Comparison of ENCODE assay signal across 24 cellular contexts in the genomic region with DNA sequence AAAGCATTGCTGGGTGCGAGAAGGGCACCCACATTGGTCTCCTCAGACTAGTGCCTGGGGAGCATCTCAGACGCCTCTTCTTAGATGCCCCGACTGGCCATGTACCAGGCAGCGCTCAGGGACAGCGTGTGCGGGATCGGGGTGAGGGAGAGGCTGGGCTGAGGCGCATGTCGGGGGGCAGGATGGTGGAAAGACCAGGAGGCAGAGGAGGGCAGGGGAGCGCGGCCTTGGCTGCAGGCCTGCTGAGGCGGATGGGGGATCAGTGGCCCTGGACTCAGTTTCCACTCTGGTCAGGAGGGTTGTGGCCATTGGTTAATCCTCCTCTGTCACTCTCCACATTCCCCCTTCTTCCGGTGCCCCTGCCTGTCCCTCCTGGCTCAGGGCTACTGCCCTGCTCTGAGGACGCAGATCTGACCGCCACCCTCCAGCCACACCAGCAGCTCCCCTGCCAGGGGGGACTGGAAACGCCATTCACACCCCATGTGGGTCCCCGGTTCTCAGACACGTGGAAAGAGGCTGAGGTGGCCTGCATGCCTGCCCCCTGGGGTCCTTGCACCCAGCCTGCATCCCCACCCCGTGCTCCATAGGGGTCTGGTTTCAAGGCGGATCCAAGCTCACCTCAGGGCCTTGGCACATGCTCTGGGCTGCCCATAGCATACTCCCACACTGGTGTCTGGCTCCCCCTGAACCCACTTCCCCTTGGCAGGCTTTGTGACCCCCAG.
"Had no signal": no experiment of that assay in that cellular context is flagged by ENCODE, and none has a peak within 500 bp of the region (broad histone marks: within the 10 kb centered on the region; RNA-seq: fewer than 3 reads in every experiment).

No MANE protein-coding gene starts in this region.

- H3K27ac Mint-ChIP-seq: memory B cell, naive B cell had no signal

- H3K36me3 Mint-ChIP-seq: naive B cell had no signal

- H3K4me3 Mint-ChIP-seq: central memory CD8-positive, alpha-beta T cell; memory B cell; naive B cell; neural crest cell had no signal

- H3K4me3 ChIP-seq: colonic mucosa, gastroesophageal sphincter, heart left ventricle, mucosa of descending colon, ovary, SJSA1, tibial artery had no signal

- H3K9me3 ChIP-seq: colonic mucosa, mucosa of descending colon, ovary, SJSA1 had no signal

- H3K27ac ChIP-seq: brain microvascular endothelial cell, colonic mucosa, gastroesophageal sphincter, heart left ventricle, ovary, SJSA1, tibial artery, VCaP had no signal

- H3K4me1 ChIP-seq: colonic mucosa, gastroesophageal sphincter, heart left ventricle, SJSA1 had no signal

- DNase-seq: activated CD4-positive, alpha-beta T cell treated with anti-CD3 and anti-CD28 coated beads, Interleukin-2, amount 50 U/mL, for 1 hour; activated CD4-positive, CD25-positive, alpha-beta regulatory T cell treated with anti-CD3 and anti-CD28 coated beads, Interleukin-2, amount 50 U/mL, for 72 hours; activated naive CD4-positive, alpha-beta T cell treated with anti-CD3 and anti-CD28 coated beads, Interleukin-2, amount 50 U/mL, for 16 hours; activated T-cell treated with anti-CD3 and anti-CD28 coated beads for 4 hours; aorta; brain microvascular endothelial cell; colonic mucosa; kidney glomerular epithelial cell; left ventricle myocardium superior; mucosa of descending colon; naive B cell; stimulated activated naive CD4-positive, alpha-beta T cell treated with Interleukin-2 at 50 U/mL for 16 hours; substantia nigra; T-helper 2 cell had no signal

- H3K36me3 ChIP-seq: brain microvascular endothelial cell, colonic mucosa, gastroesophageal sphincter, heart left ventricle, ovary, SJSA1, tibial artery had no signal

- ATAC-seq: gastroesophageal sphincter, left ventricle myocardium superior, mucosa of descending colon, sciatic nerve had no signal

- H3K9me3 Mint-ChIP-seq: central memory CD8-positive, alpha-beta T cell; neural crest cell had no signal

- H3K27me3 ChIP-seq: colonic mucosa, ovary, SJSA1 had no signal

- H3K4me1 Mint-ChIP-seq: central memory CD8-positive, alpha-beta T cell; memory B cell; naive B cell had no signal
